Comparison of ENCODE assay signal across 28 cellular contexts in genomic region chr19:47372603-47373002, GRCh38. TPM values are rescaled to one million over a fixed set of nuclear protein-coding genes. Genes with fewer than 3 reads are reported as not detected.
"Had no signal": no experiment of that assay in that cellular context is flagged by ENCODE, and none has a peak within 500 bp of the region (broad histone marks: within the 10 kb centered on the region; RNA-seq: fewer than 3 reads in every experiment).

No MANE protein-coding gene starts in this region.

- DNase-seq: IMR-90, MV-4-11, NCI-H1048, NCI-H1105, NCI-H1417, NCI-H1436 treated with DMSO at 0.1 percent for 48 hours, NCI-H1694, NCI-H187 treated with DMSO at 0.1 percent for 48 hours, NCI-H2081, NCI-H2107, NCI-H2171, NCI-H226, NCI-H446, NCI-H510A, NCI-H524 treated with DMSO at 0.1 percent for 48 hours, NCI-H69, NCI-H774, RPMI8226, SHP77, SK-N-SH, SW 1271, T-cell had no signal

- FAIRE-seq: HepG2, RCC 7860 had no signal

- H3K9me2 ChIP-seq: SK-N-SH had no signal

- H3K9me3 ChIP-seq: SK-N-SH had no signal

- H3K27ac ChIP-seq: KMS-11 had no signal

- H3K9ac ChIP-seq: KMS-11, SK-N-SH had no signal

- H3K4me2 ChIP-seq: KMS-11, SK-N-SH had no signal

RNA-seq across cellular contexts. Expression of gene C5AR2, which starts 40.6 kb away (rescaled TPM):
- total RNA-seq: HT1080, IMR-90, LHCN-M2, SK-MEL-5 had no signal
